ENCODE assay signal across 27 cellular contexts in the genomic region with DNA sequence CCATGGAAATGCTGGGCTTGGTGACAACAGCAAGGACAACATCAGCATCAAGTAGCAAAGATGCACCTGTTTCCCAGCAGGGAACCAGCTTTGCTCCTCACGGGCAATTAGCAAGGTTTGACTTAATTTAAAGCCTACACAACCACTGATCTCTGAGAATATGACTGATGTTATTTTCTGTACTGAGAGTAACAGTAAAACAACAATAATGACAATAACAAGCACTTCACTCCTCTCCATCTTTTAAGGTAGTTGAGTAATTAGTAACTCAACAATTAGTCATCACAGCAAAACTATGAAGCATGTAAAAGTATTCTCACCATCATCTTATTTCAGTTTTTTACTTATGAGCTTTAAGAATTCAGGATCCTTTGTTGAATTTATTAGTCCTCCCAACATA. TPM values are rescaled to one million over a fixed set of nuclear protein-coding genes. Genes with fewer than 3 reads are reported as not detected.
"Had no signal": no experiment of that assay in that cellular context is flagged by ENCODE, and none has a peak within 500 bp of the region (broad histone marks: within the 10 kb centered on the region; RNA-seq: fewer than 3 reads in every experiment).

No MANE protein-coding gene starts in this region.

- H3K9ac ChIP-seq: neural progenitor cell had no signal

- H3K4me1 ChIP-seq: adrenal gland, colonic mucosa, esophagus squamous epithelium had no signal

- ATAC-seq: activated CD8-positive, alpha-beta T cell treated with anti-CD3 and anti-CD28 coated beads, Interleukin-2, amount 10 ng/mL, durations not matched to agents 7 days and 5 days; effector memory CD8-positive, alpha-beta T cell; gastroesophageal sphincter; left ventricle myocardium superior; naive thymus-derived CD8-positive, alpha-beta T cell; stimulated activated naive B cell treated with anti-CD40 and anti-IgM and Interleukin-4, amounts not matched to agents 10 μg/mL and 1 μg/mL and 100 μg/mL, for 72 hours had no signal

- H3K4me3 ChIP-seq: adrenal gland, colonic mucosa, dorsolateral prefrontal cortex, esophagus squamous epithelium, gastroesophageal sphincter, neural progenitor cell, sigmoid colon, smooth muscle cell, uterus had no signal

- H3K9me3 Mint-ChIP-seq: effector memory CD8-positive, alpha-beta T cell; mesothelial cell of epicardium; neural progenitor cell had no signal

- H3K4me3 Mint-ChIP-seq: activated CD8-positive, alpha-beta T cell treated with anti-CD3 and anti-CD28 coated beads, Interleukin-2, amount 10 ng/mL, durations not matched to agents 7 days and 5 days; activated T-helper 1 cell treated with anti-CD3 and anti-CD28 coated beads, Interleukin-12 subunit alpha, Interleukin-12 subunit beta, Interleukin-2, Interleukin-4 antibody, amounts not matched to agents 30 ng/mL and 10 ng/mL and 1 ng/mL, durations not matched to agents 14 hours and 24 hours and 36 hours; effector memory CD8-positive, alpha-beta T cell; mesothelial cell of epicardium; naive thymus-derived CD8-positive, alpha-beta T cell; neural progenitor cell; stimulated activated naive B cell treated with anti-CD40 and anti-IgM and Interleukin-4, amounts not matched to agents 10 μg/mL and 1 μg/mL and 100 μg/mL, for 72 hours had no signal

- H3K9me3 ChIP-seq: adrenal gland, colonic mucosa, esophagus squamous epithelium, gastroesophageal sphincter, sigmoid colon, uterus had no signal

- H3K36me3 Mint-ChIP-seq: mesothelial cell of epicardium; naive thymus-derived CD8-positive, alpha-beta T cell; neural progenitor cell; stimulated activated naive B cell treated with anti-CD40 and anti-IgM and Interleukin-4, amounts not matched to agents 10 μg/mL and 1 μg/mL and 100 μg/mL, for 72 hours had no signal

- H3K36me3 ChIP-seq: adrenal gland, colonic mucosa, esophagus squamous epithelium, gastroesophageal sphincter, neural progenitor cell, sigmoid colon, uterus had no signal

- FAIRE-seq: astrocyte had no signal

- H3K4me1 Mint-ChIP-seq: mesothelial cell of epicardium; stimulated activated naive B cell treated with anti-CD40 and anti-IgM and Interleukin-4, amounts not matched to agents 10 μg/mL and 1 μg/mL and 100 μg/mL, for 72 hours had no signal

- H3K27ac ChIP-seq: adrenal gland, colonic mucosa, dorsolateral prefrontal cortex, esophagus squamous epithelium, gastroesophageal sphincter, neural progenitor cell, sigmoid colon, uterus had no signal

- DNase-seq: activated CD4-positive, alpha-beta T cell treated with anti-CD3 and anti-CD28 coated beads, Interleukin-2, amount 50 U/mL, for 1 hour; activated CD8-positive, alpha-beta T cell treated with anti-CD3 and anti-CD28 coated beads, Interleukin-2, amount 10 ng/mL, durations not matched to agents 7 days and 5 days; activated gamma-delta T cell treated with Interleukin-2 at 50 U/mL for 16 hours; adrenal gland; colonic mucosa; dorsolateral prefrontal cortex; effector memory CD8-positive, alpha-beta T cell; esophagus squamous epithelium; head of caudate nucleus; hypothalamus; left ventricle myocardium superior; mammary epithelial cell; naive thymus-derived CD8-positive, alpha-beta T cell; posterior cingulate gyrus; retina; sigmoid colon; stimulated activated CD4-positive, alpha-beta T cell treated with anti-CD3 and anti-CD28 coated beads, Interleukin-15, amount 100 ng/mL, for 24 hours; stimulated activated naive B cell treated with anti-CD40 and anti-IgM and Interleukin-4, amounts not matched to agents 10 μg/mL and 1 μg/mL and 100 μg/mL, for 72 hours; trophoblast cell; uterus had no signal

- H3K27me3 ChIP-seq: adrenal gland, colonic mucosa, dorsolateral prefrontal cortex, esophagus squamous epithelium, gastroesophageal sphincter, neural progenitor cell, sigmoid colon, uterus had no signal

- H3K27ac Mint-ChIP-seq: activated CD8-positive, alpha-beta T cell treated with anti-CD3 and anti-CD28 coated beads, Interleukin-2, amount 10 ng/mL, durations not matched to agents 7 days and 5 days; activated naive CD4-positive, alpha-beta T cell treated with anti-CD3 and anti-CD28 coated beads, Interleukin-2, amount 50 U/mL, for 72 hours; activated T-helper 1 cell treated with anti-CD3 and anti-CD28 coated beads, Interleukin-12 subunit alpha, Interleukin-12 subunit beta, Interleukin-2, Interleukin-4 antibody, amounts not matched to agents 30 ng/mL and 10 ng/mL and 1 ng/mL, durations not matched to agents 14 hours and 24 hours and 36 hours; effector memory CD8-positive, alpha-beta T cell; mesothelial cell of epicardium; naive thymus-derived CD8-positive, alpha-beta T cell; neural progenitor cell; stimulated activated naive B cell treated with anti-CD40 and anti-IgM and Interleukin-4, amounts not matched to agents 10 μg/mL and 1 μg/mL and 100 μg/mL, for 72 hours had no signal

RNA-seq across cellular contexts. Expression of gene ENOX1, which starts 37.3 kb away (rescaled TPM):
- total RNA-seq: naive thymus-derived CD8-positive, alpha-beta T cell had no signal
- polyA plus RNA-seq: naive thymus-derived CD8-positive, alpha-beta T cell had no signal
